22 cellular contexts compared by ENCODE assay signal in the genomic region with DNA sequence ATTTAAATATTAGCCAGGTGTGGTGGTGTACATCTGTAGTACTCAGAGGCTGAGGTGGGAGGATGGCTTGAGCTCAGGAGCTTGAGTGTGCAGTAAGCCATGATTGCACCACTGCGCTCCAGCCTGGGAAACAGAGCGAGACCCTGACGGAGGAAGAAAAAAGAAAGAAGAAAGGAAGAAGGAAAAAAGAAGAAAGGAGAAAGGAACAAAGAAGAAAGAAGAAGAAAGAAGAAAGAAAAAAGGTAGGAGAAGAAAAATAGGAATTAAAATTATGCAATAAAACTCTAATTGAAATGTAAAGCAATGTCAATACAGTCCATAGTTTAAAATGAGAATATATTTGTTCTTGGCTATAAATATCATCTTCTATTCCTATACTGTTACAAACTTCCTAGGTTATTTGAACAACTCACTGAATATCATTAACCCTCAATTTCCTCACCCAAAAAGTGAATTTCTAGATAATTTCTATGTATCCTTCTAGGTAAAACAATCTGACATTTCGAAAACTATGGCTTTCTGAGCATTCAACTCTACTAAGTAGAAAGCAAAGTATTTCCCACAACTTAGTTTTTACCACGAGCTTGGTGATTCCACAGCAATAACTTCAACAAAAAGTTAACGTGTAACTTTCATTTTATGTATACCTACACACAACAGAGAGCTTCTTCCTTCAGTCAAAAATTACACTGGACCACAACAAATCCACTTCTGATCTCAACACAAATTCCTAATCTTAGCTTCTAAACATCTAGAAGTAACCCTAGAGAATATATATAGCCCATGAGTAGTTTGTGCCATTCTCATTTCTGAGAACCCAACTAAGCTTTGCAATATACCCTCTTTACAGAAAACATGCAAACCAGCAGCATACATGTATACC. TPM values are rescaled to one million over a fixed set of nuclear protein-coding genes. Genes with fewer than 3 reads are reported as not detected.
DNase-seq lines count a peak whose midpoint lies in the region; ATAC-seq and TF ChIP-seq lines count a peak whose summit lies in the region.
"Had no signal": no experiment of that assay in that cellular context is flagged by ENCODE, and none has a peak within 500 bp of the region (broad histone marks: within the 10 kb centered on the region; RNA-seq: fewer than 3 reads in every experiment).

No MANE protein-coding gene starts in this region.

- ATAC-seq in activated T-cell treated with anti-CD3 and anti-CD28 coated beads, Interleukin-2, amount 50 U/mL, for 72 hours (replicated peaks in 1 of 2): peak; percentile 59 to 71
- no peak for ATAC-seq in Panc1
- peak; percentile 49 for ATAC-seq in stimulated activated naive CD8-positive, alpha-beta T cell treated with anti-CD3 and anti-CD28 coated beads, Interleukin-15, Interleukin-2, amounts not matched to agents 100 U/mL and 50 U/mL, for 24 hours
- ATAC-seq in GM19463 (IDR thresholded peaks at IDR 0.05; ENCODE audit: unreplicated experiment): no peak
- ATAC-seq: GM23338 had no signal

- TF ChIP-seq CTCF in Panc1 (IDR thresholded peaks at IDR 0.05): no peak
- TF ChIP-seq CTCF in GM13976 (IDR thresholded peaks at IDR 0.05; ENCODE audit: borderline replicate concordance, control extremely low read depth, extremely low read depth, insufficient read depth, missing control alignments): no peak

- peaks cover 20% of the 10 kb centered on the region for H3K4me1 ChIP-seq in Panc1 (ENCODE audit: control insufficient read depth, insufficient read depth, low read length)
- H3K4me1 ChIP-seq: uterus had no signal

- 0 out of 2 replicates have a peak overlapping the region, but pooled peaks have one; percentile 39 for H3K27ac ChIP-seq in Panc1 (ENCODE audit: low read length)
- H3K27ac ChIP-seq: C4-2B, parathyroid adenoma, right lobe of liver, suprapubic skin, uterus had no signal

- peaks cover 7 to 27% of the 10 kb centered on the region in 2 donors for H3K36me3 Mint-ChIP-seq in activated T-cell treated with anti-CD3 and anti-CD28 coated beads, Interleukin-2, amount 50 U/mL, for 72 hours (ENCODE audit: insufficient read depth in 2 of 2)
- H3K36me3 Mint-ChIP-seq in activated naive CD8-positive, alpha-beta T cell treated with anti-CD3 and anti-CD28 coated beads for 36 hours: peaks cover 62% of the 10 kb centered on the region

- H3K27ac Mint-ChIP-seq in activated T-cell treated with anti-CD3 and anti-CD28 coated beads, Interleukin-2, amount 50 U/mL, for 72 hours: peak overlapping the region; percentile 94
- H3K27ac Mint-ChIP-seq in activated naive CD8-positive, alpha-beta T cell treated with anti-CD3 and anti-CD28 coated beads for 36 hours: peak overlapping the region; percentile 92
- H3K27ac Mint-ChIP-seq: GM23338, nephron had no signal

- BruUV-seq in Panc1 (replicated peaks; lab: Mats Ljungman, UMichigan): TSS peak; percentile 15

- peaks cover 98% of the 10 kb centered on the region for H3K4me1 Mint-ChIP-seq in activated T-cell treated with anti-CD3 and anti-CD28 coated beads, Interleukin-2, amount 50 U/mL, for 72 hours (ENCODE audit: low read depth)
- H3K4me1 Mint-ChIP-seq in activated naive CD8-positive, alpha-beta T cell treated with anti-CD3 and anti-CD28 coated beads for 36 hours: peaks cover 81% of the 10 kb centered on the region

- CTCF ChIA-PET in Panc1 (lab: Charles Lee): no interaction called here

- DNase-seq in activated T-cell treated with anti-CD3 and anti-CD28 coated beads, Interleukin-2, amount 50 U/mL, for 72 hours: no peak
- no peak for DNase-seq in activated T-cell treated with anti-CD3 and anti-CD28 coated beads, Interleukin-2, amount 50 U/mL, for 48 hours
- DNase-seq in Panc1 (ENCODE audit: low read depth, low spot score): no peak
- no peak for DNase-seq in activated naive CD8-positive, alpha-beta T cell treated with anti-CD3 and anti-CD28 coated beads for 36 hours
- DNase-seq in stimulated activated naive CD8-positive, alpha-beta T cell treated with anti-CD3 and anti-CD28 coated beads, Interleukin-15, Interleukin-2, amounts not matched to agents 100 U/mL and 50 U/mL, for 24 hours: no peak
- no peak for DNase-seq in erythroblast (lab: John Stamatoyannopoulos, UW)
- no peak for DNase-seq in GM13976 (ENCODE audit: low spot score)
- DNase-seq: ACHN; activated CD4-positive, alpha-beta T cell treated with anti-CD3 and anti-CD28 coated beads, Interleukin-2, amount 50 U/mL, for 1 hour; dermis blood vessel endothelial cell; head of caudate nucleus; NCI-H1092 treated with DMSO at 0.1 percent for 48 hours; NCI-H2029 treated with DMSO at 0.1 percent for 48 hours; right lobe of liver; Right ventricle myocardium superior; uterus had no signal

- TF ChIP-seq POLR2A in erythroblast (IDR thresholded peaks at IDR 0.05; ENCODE audit: low read length): no peak

- H3K9me3 Mint-ChIP-seq in activated T-cell treated with anti-CD3 and anti-CD28 coated beads, Interleukin-2, amount 50 U/mL, for 72 hours: peaks cover 0 to 2% of the 10 kb centered on the region in 2 donors
- peaks cover 3% of the 10 kb centered on the region for H3K9me3 Mint-ChIP-seq in activated naive CD8-positive, alpha-beta T cell treated with anti-CD3 and anti-CD28 coated beads for 36 hours
- H3K9me3 Mint-ChIP-seq: GM23338 had no signal

- no peaks in the 10 kb centered on the region for H3K27me3 Mint-ChIP-seq in activated T-cell treated with anti-CD3 and anti-CD28 coated beads, Interleukin-2, amount 50 U/mL, for 72 hours (ENCODE audit: low read depth)
- no peaks in the 10 kb centered on the region for H3K27me3 Mint-ChIP-seq in activated naive CD8-positive, alpha-beta T cell treated with anti-CD3 and anti-CD28 coated beads for 36 hours

- intact Hi-C loops in Panc1 (cut with micrococcal nuclease; ENCODE audit: unreplicated experiment): loop anchor here (1.0 kb wide), 1 partner anchor 11 kb away; no protein-coding TSS in a partner anchor

- H3K4me3 Mint-ChIP-seq in activated T-cell treated with anti-CD3 and anti-CD28 coated beads, Interleukin-2, amount 50 U/mL, for 72 hours: peak overlapping the region; percentile 75 to 87
- peak overlapping the region; percentile 80 for H3K4me3 Mint-ChIP-seq in activated naive CD8-positive, alpha-beta T cell treated with anti-CD3 and anti-CD28 coated beads for 36 hours
- H3K4me3 Mint-ChIP-seq: GM23338, nephron had no signal

- H3K9me3 ChIP-seq in Panc1 (ENCODE audit: control insufficient read depth, insufficient read depth, low read depth, low read length): no peaks in the 10 kb centered on the region
- H3K9me3 ChIP-seq: right lobe of liver, suprapubic skin, uterus had no signal

- no peaks in the 10 kb centered on the region for H3K36me3 ChIP-seq in Panc1 (ENCODE audit: control insufficient read depth, insufficient read depth, low read length)
- H3K36me3 ChIP-seq: right lobe of liver, suprapubic skin, uterus had no signal

- POLR2A ChIA-PET in Panc1 (lab: Charles Lee): no interaction called here

- H3K4me3 ChIP-seq in Panc1 (ENCODE audit: low read depth in 2 of 2, low read length in 2 of 2): no peak overlapping the region
- H3K4me3 ChIP-seq: GM23338, right lobe of liver, suprapubic skin, uterus had no signal

- H3K27me3 ChIP-seq in Panc1 (ENCODE audit: control insufficient read depth, insufficient read depth, low read length): no peaks in the 10 kb centered on the region
- H3K27me3 ChIP-seq: right lobe of liver, suprapubic skin, uterus had no signal

- in situ Hi-C loops in Panc1 (cut with HindIII; ENCODE audit: low pct_unique_long_range_greater_than_20kb, low sequenced_read_pairs) (no loop called here), GM13976 (cut with MboI; ENCODE audit: low sequenced_read_pairs, unreplicated experiment) (loop anchor here (10.0 to 25.0 kb wide), 3 partner anchors 231 to 594 kb away; a partner anchor contains a TSS)

RNA-seq across cellular contexts. Expression of a gene that starts 19.7 kb away (rescaled TPM):
- total RNA-seq in activated T-cell treated with anti-CD3 and anti-CD28 coated beads, Interleukin-2, amount 50 U/mL, for 72 hours: 100 to 1,000 TPM; 101 to 106 TPM
- 38.3 TPM for total RNA-seq in Panc1 (2021; ENCODE audit: unreplicated experiment)
- polyA plus RNA-seq in Panc1 (2012; ENCODE audit: insufficient read length): 18.8 TPM
- total RNA-seq in activated naive CD8-positive, alpha-beta T cell treated with anti-CD3 and anti-CD28 coated beads for 36 hours: 10 to 100 TPM; 56.1 to 61.5 TPM

Comparison
In these comparisons a context has a peak if more than half of its experiments do, and no peak if none do; other contexts are left out.
1. ATAC-seq: peak in activated T-cell treated with anti-CD3 and anti-CD28 coated beads, Interleukin-2, amount 50 U/mL, for 72 hours (2 of 2) and stimulated activated naive CD8-positive, alpha-beta T cell treated with anti-CD3 and anti-CD28 coated beads, Interleukin-15, Interleukin-2, amounts not matched to agents 100 U/mL and 50 U/mL, for 24 hours (single experiment); none in Panc1 (single experiment) and GM19463 (single experiment).